In genomic region chr2:71923887-71924533, GRCh38 we compare ENCODE assay signal across 8 cellular contexts.
DNase-seq lines count a peak whose midpoint lies in the region; ATAC-seq, FAIRE-seq and TF ChIP-seq lines count a peak whose summit lies in the region.

No MANE protein-coding gene starts in this region.

- peak; percentile 42 for FAIRE-seq in GM12892 (lab: Jason Lieb, UNC)

- no peaks in the 10 kb centered on the region for H3K27me3 ChIP-seq in dorsolateral prefrontal cortex

- DNase-seq in GM12892 (ENCODE audit: insufficient read length) = no peak
- peak; percentile 8 for DNase-seq in NCI-H2196 treated with DMSO at 0.1 percent for 48 hours (lab: John Stamatoyannopoulos, UW; ENCODE audit: unreplicated experiment)
- DNase-seq in activated CD4-positive, CD25-positive, alpha-beta regulatory T cell treated with anti-CD3 and anti-CD28 coated beads, Interleukin-2, amount 50 U/mL, for 72 hours = peak; percentile 51
- DNase-seq in dorsolateral prefrontal cortex = peak in 7 of 10 donors; percentile 40 to 75 (median 69)
- DNase-seq in lung microvascular endothelial cell (ENCODE audit: low read depth in 2 of 2) = peak; percentile 74 to 84
- peak; percentile 17 to 22 for DNase-seq in stimulated activated CD8-positive, alpha-beta memory T cell treated with anti-CD3 and anti-CD28 coated beads, Interleukin-15, amount 100 ng/mL, for 48 hours (ENCODE audit: low read depth in 2 of 2)

- H3K27ac ChIP-seq in 22Rv1 = no peak overlapping the region
- no peak overlapping the region for H3K27ac ChIP-seq in dorsolateral prefrontal cortex

- intact Hi-C loops in dorsolateral prefrontal cortex (cut with DNase I) = loop anchor here (1.0 to 10.0 kb wide), 8 partner anchors 119 to 823 kb away; no protein-coding TSS in a partner anchor

- ATAC-seq in HG02884 (IDR thresholded peaks at IDR 0.05; ENCODE audit: unreplicated experiment) = peak; percentile 84

- H3K4me3 ChIP-seq in dorsolateral prefrontal cortex = no peak overlapping the region

- TF ChIP-seq POLR2A in GM12892 (IDR thresholded peaks at IDR 0.05; ENCODE audit: low read depth, low read length) = no peak

- peak; percentile 84 for TF ChIP-seq CTCF in 22Rv1 (IDR thresholded peaks at IDR 0.05)
- peak; percentile 73 to 95 (median 89) for TF ChIP-seq CTCF in dorsolateral prefrontal cortex (IDR thresholded peaks at IDR 0.05 in 54 of 56, conservative IDR thresholded peaks at IDR 0.05 in 2 of 56; ENCODE audit: low read depth in 1 of 56, partially characterized antibody in 56 of 56)
